In genomic region chr19:14333101-14333871, GRCh38 we compare ENCODE assay signal across 8 cellular contexts. TPM values are rescaled to one million over a fixed set of nuclear protein-coding genes. Genes with fewer than 3 reads are reported as not detected.
DNase-seq lines count a peak whose midpoint lies in the region; ATAC-seq and TF ChIP-seq lines count a peak whose summit lies in the region.

No MANE protein-coding gene starts in this region.

- peak overlapping the region in 1 of 2 donors; percentile 48 for H3K4me3 ChIP-seq in gastroesophageal sphincter

- H3K4me1 ChIP-seq in gastroesophageal sphincter, result peaks cover 0 to 8% (median 0%) of the 10 kb centered on the region in 3 donors

- TF ChIP-seq EP300 in gastroesophageal sphincter (IDR thresholded peaks at IDR 0.05), result no peak

- H3K36me3 ChIP-seq in gastroesophageal sphincter, result no peaks in the 10 kb centered on the region

- WGBS in gastroesophageal sphincter (ENCODE audit: low coverage in 1 of 2), 2 donors, result 3 to 26% methylated on average over 5 of the region's 37 CpGs

- peak; percentile 79 for DNase-seq in ELF-1 (ENCODE audit: low read depth, low spot score)
- peak; percentile 63 for DNase-seq in SW480 (ENCODE audit: low spot score)
- no peak for DNase-seq in sciatic nerve (ENCODE audit: low spot score)
- DNase-seq in activated CD4-positive, CD25-positive, alpha-beta regulatory T cell treated with anti-CD3 and anti-CD28 coated beads, Interleukin-2, amount 50 U/mL, for 72 hours, result no peak
- no peak for DNase-seq in pons (ENCODE audit: low spot score)

- intact Hi-C loops in sciatic nerve (cut with DNase I), result no loop called here

- no peak for TF ChIP-seq POLR2A in gastroesophageal sphincter (IDR thresholded peaks at IDR 0.05)

- ATAC-seq in gastroesophageal sphincter (peak; percentile 25), sciatic nerve (peak; percentile 73), GM19452 (IDR thresholded peaks at IDR 0.05; ENCODE audit: unreplicated experiment) (no peak), HG03135 (IDR thresholded peaks at IDR 0.05; ENCODE audit: unreplicated experiment) (no peak)

- peak overlapping the region in 2 of 4 donors; percentile 44 to 60 for H3K27ac ChIP-seq in gastroesophageal sphincter

- H3K9me3 ChIP-seq in gastroesophageal sphincter, result no peaks in the 10 kb centered on the region

- TF ChIP-seq CTCF in gastroesophageal sphincter (IDR thresholded peaks at IDR 0.05), result peak in 1 of 4 experiments; percentile 2

- no peaks in the 10 kb centered on the region for H3K27me3 ChIP-seq in gastroesophageal sphincter

RNA-seq across cellular contexts. Expression of gene ADGRE5, which starts 48.0 kb away (rescaled TPM):
- 10 to 100 TPM; 47.7 to 86.7 (median 66.1) TPM for total RNA-seq in gastroesophageal sphincter
- 38.7 TPM for total RNA-seq in sciatic nerve

Comparison
In these comparisons a context has a peak if more than half of its experiments do, and no peak if none do; other contexts are left out.
1. DNase-seq: peak in ELF-1 (single experiment) and SW480 (single experiment); none in sciatic nerve (single experiment), activated CD4-positive, CD25-positive, alpha-beta regulatory T cell treated with anti-CD3 and anti-CD28 coated beads, Interleukin-2, amount 50 U/mL, for 72 hours (single experiment) and pons (single experiment).
2. ATAC-seq: peak in gastroesophageal sphincter (single experiment) and sciatic nerve (single experiment); none in GM19452 (single experiment) and HG03135 (single experiment).